ENCODE assay signal across 20 cellular contexts in genomic region chr20:50865591-50865990, GRCh38.
DNase-seq lines count a peak whose midpoint lies in the region; ATAC-seq and TF ChIP-seq lines count a peak whose summit lies in the region.
"Had no signal": no experiment of that assay in that cellular context is flagged by ENCODE, and none has a peak within 500 bp of the region (broad histone marks: within the 10 kb centered on the region; RNA-seq: fewer than 3 reads in every experiment).

No MANE protein-coding gene starts in this region.

- H3K4me1 ChIP-seq in heart right ventricle: no peaks in the 10 kb centered on the region
- H3K4me1 ChIP-seq in SJCRH30: no peaks in the 10 kb centered on the region
- H3K4me1 ChIP-seq: SJSA1 had no signal

- H3K4me3 ChIP-seq in heart right ventricle: no peak overlapping the region
- H3K4me3 ChIP-seq in SJCRH30: no peak overlapping the region
- H3K4me3 ChIP-seq: GM23338, SJSA1 had no signal

- H3K36me3 ChIP-seq in heart right ventricle (no peaks in the 10 kb centered on the region), SJCRH30 (no peaks in the 10 kb centered on the region)
- H3K36me3 ChIP-seq: SJSA1 had no signal

- ATAC-seq in Right ventricle myocardium inferior: no peak
- ATAC-seq in heart right ventricle: no peak
- ATAC-seq in HG03280 (IDR thresholded peaks at IDR 0.05; ENCODE audit: unreplicated experiment): no peak
- ATAC-seq in GM21381 (IDR thresholded peaks at IDR 0.05; ENCODE audit: unreplicated experiment): no peak
- ATAC-seq: GM23338, HCT116 had no signal

- intact Hi-C loops in Right ventricle myocardium inferior (cut with DNase I) (no loop called here), heart right ventricle (cut with DNase I) (no loop called here)

- WGBS in heart right ventricle, 2 donors: 81 to 83% methylated on average over 7 of the region's 7 CpGs

- H3K27me3 ChIP-seq in heart right ventricle (no peaks in the 10 kb centered on the region), SJCRH30 (no peaks in the 10 kb centered on the region)
- H3K27me3 ChIP-seq: SJSA1 had no signal

- peak; percentile 46 for DNase-seq in Right ventricle myocardium inferior (ENCODE audit: missing footprints)
- no peak for DNase-seq in heart right ventricle
- DNase-seq in SJCRH30: peak; percentile 56 to 64
- peak; percentile 96 for DNase-seq in myocyte (ENCODE audit: low read depth)
- DNase-seq in NCI-H2081 treated with DMSO at 0.1 percent for 48 hours (lab: John Stamatoyannopoulos, UW): no peak
- no peak for DNase-seq in A172 (ENCODE audit: low spot score)
- DNase-seq: 8988T, AML-193, KBM-7, NCI-H1092, NCI-H1436, NCI-H187 treated with DMSO at 0.1 percent for 48 hours, NCI-H2227 treated with DMSO at 0.1 percent for 48 hours, NCI-H510A treated with DMSO at 0.1 percent for 48 hours, NCI-H748 treated with DMSO at 0.1 percent for 48 hours had no signal

- H3K9me3 ChIP-seq in heart right ventricle: no peaks in the 10 kb centered on the region
- no peaks in the 10 kb centered on the region for H3K9me3 ChIP-seq in SJCRH30 (replicated peaks)
- H3K9me3 ChIP-seq: SJSA1 had no signal

- H3K27ac ChIP-seq in heart right ventricle (no peak overlapping the region), SJCRH30 (no peak overlapping the region)
- H3K27ac ChIP-seq: SJSA1 had no signal

- TF ChIP-seq CTCF in heart right ventricle (IDR thresholded peaks at IDR 0.05): no peak

Comparison
In these comparisons a context has a peak if more than half of its experiments do, and no peak if none do; other contexts are left out.
1. DNase-seq: peak in Right ventricle myocardium inferior (single experiment), SJCRH30 (2 of 2) and myocyte (single experiment); none in heart right ventricle (0 of 2), NCI-H2081 treated with DMSO at 0.1 percent for 48 hours (single experiment) and A172 (single experiment).